9 cellular contexts compared by ENCODE assay signal in genomic region chr11:128517457-128518230, GRCh38.
DNase-seq lines count a peak whose midpoint lies in the region; ATAC-seq and TF ChIP-seq lines count a peak whose summit lies in the region.
"Had no signal": no experiment of that assay in that cellular context is flagged by ENCODE, and none has a peak within 500 bp of the region (broad histone marks: within the 10 kb centered on the region; RNA-seq: fewer than 3 reads in every experiment).

No MANE protein-coding gene starts in this region.

- no peak for ATAC-seq in GM18861 (IDR thresholded peaks at IDR 0.05; ENCODE audit: unreplicated experiment)
- no peak for ATAC-seq in GM19023 (IDR thresholded peaks at IDR 0.05; ENCODE audit: unreplicated experiment)

- DNase-seq in EH (ENCODE audit: low read depth) (peak; percentile 87), PC-9 (no peak), skeletal muscle cell (ENCODE audit: low read depth) (no peak), erythroblast (lab: John Stamatoyannopoulos, UW) (no peak), occipital lobe (lab: John Stamatoyannopoulos, UW) (no peak)
- DNase-seq: MM.1S had no signal

- no TSS peak for BruUV-seq in PC-9 (replicated peaks; lab: Mats Ljungman, UMichigan)

- H3K9me2 ChIP-seq in PC-9 (ENCODE audit: insufficient read depth) = no peaks in the 10 kb centered on the region

- no peak overlapping the region for H3K9ac ChIP-seq in endocrine pancreas (ENCODE audit: control insufficient read depth, insufficient read depth, low read length)

- H3K4me3 ChIP-seq in PC-9 (no peak overlapping the region), endocrine pancreas (ENCODE audit: control insufficient read depth, insufficient read depth, low read length) (peak overlapping the region; percentile 97), skeletal muscle cell (ENCODE audit: low read depth, low read length) (peak overlapping the region; percentile 96)

- H3F3A ChIP-seq in PC-9 (ENCODE audit: insufficient read depth, low read depth) = no peaks in the 10 kb centered on the region

- H3K27me3 ChIP-seq in PC-9 (ENCODE audit: insufficient read depth, low read depth) (no peaks in the 10 kb centered on the region), endocrine pancreas (ENCODE audit: control insufficient read depth, insufficient read depth, low read length) (no peaks in the 10 kb centered on the region)

- POLR2A ChIA-PET in PC-9 (lab: Charles Lee; ENCODE audit: unreplicated experiment) = interaction anchor here (0.6 to 0.9 kb wide), 2 partner anchors 8 to 116 kb away, joined by 5 to 6 read pairs; no protein-coding TSS in a partner anchor

- H3K4me1 ChIP-seq in PC-9 (replicated peaks; ENCODE audit: insufficient read depth) (peaks cover 37% of the 10 kb centered on the region), endocrine pancreas (ENCODE audit: control insufficient read depth, insufficient read depth, low read length) (no peaks in the 10 kb centered on the region)

- no peak for TF ChIP-seq CTCF in PC-9 (conservative IDR thresholded peaks at IDR 0.05)

- no peak for TF ChIP-seq POLR2A in erythroblast (IDR thresholded peaks at IDR 0.05; ENCODE audit: low read length)

- no peaks in the 10 kb centered on the region for H3K9me3 ChIP-seq in PC-9 (ENCODE audit: insufficient read depth, low read depth)
- no peaks in the 10 kb centered on the region for H3K9me3 ChIP-seq in endocrine pancreas (ENCODE audit: control insufficient read depth, low read length)

- H3K27ac ChIP-seq in PC-9 = no peak overlapping the region

- CTCF ChIA-PET in PC-9 (lab: Charles Lee) = interaction anchor here (0.6 kb wide), 1 partner anchor 318 kb away, joined by 3 read pairs; no protein-coding TSS in a partner anchor

- H3K4me2 ChIP-seq in PC-9 = peak overlapping the region; percentile 86

- no peaks in the 10 kb centered on the region; the same call in 1 of the 2 replicates for H4K20me1 ChIP-seq in PC-9 (ENCODE audit: insufficient read depth)

- intact Hi-C loops in PC-9 (cut with micrococcal nuclease; ENCODE audit: unreplicated experiment) = loop anchor here (2.0 kb wide), 1 partner anchor 113 kb away; no protein-coding TSS in a partner anchor

- no peaks in the 10 kb centered on the region for H3K36me3 ChIP-seq in PC-9 (ENCODE audit: low read depth)
- H3K36me3 ChIP-seq in endocrine pancreas (ENCODE audit: control insufficient read depth, insufficient read depth, low read length) = no peaks in the 10 kb centered on the region

- peaks cover 79% of the 10 kb centered on the region for H3K79me2 ChIP-seq in PC-9 (ENCODE audit: low read depth)

- no peak overlapping the region for H2AFZ ChIP-seq in PC-9
